ENCODE assay signal across 8 cellular contexts in genomic region chr4:126405369-126405982, GRCh38.
A peak's percentile ranks its signal among the peaks of the same experiment; 100 is the strongest.
DNase-seq lines count a peak whose midpoint lies in the region; ATAC-seq and TF ChIP-seq lines count a peak whose summit lies in the region.

No MANE protein-coding gene starts in this region.

- peak; percentile 71 for ATAC-seq in GM19035 (IDR thresholded peaks at IDR 0.05; ENCODE audit: unreplicated experiment)

- TF ChIP-seq CTCF in BE2C (IDR thresholded peaks at IDR 0.05; ENCODE audit: low read depth, low read length) (peak; percentile 83), fibroblast of pulmonary artery (IDR thresholded peaks at IDR 0.05; ENCODE audit: low read length, missing control alignments) (peak; percentile 74)

- H3K27ac ChIP-seq in caudate nucleus (ENCODE audit: low read depth, low read length), result no peak overlapping the region

- no peaks in the 10 kb centered on the region for H3K9me3 ChIP-seq in BE2C

- H3K36me3 ChIP-seq in BE2C, result no peaks in the 10 kb centered on the region

- H3K4me1 ChIP-seq in BE2C, result no peaks in the 10 kb centered on the region

- no peak for DNase-seq in BE2C
- DNase-seq in NCI-H2081 treated with DMSO at 0.1 percent for 48 hours (lab: John Stamatoyannopoulos, UW), result peak; percentile 20
- DNase-seq in fibroblast of pulmonary artery (ENCODE audit: low read depth), result peak; percentile 64
- no peak for DNase-seq in kidney glomerular epithelial cell (lab: John Stamatoyannopoulos, UW)
- DNase-seq in caudate nucleus (lab: John Stamatoyannopoulos, UW), result no peak
- DNase-seq in stimulated activated naive CD4-positive, alpha-beta T cell (lab: John Stamatoyannopoulos, UW), result no peak
- DNase-seq in COLO668 (lab: John Stamatoyannopoulos, UW; ENCODE audit: unreplicated experiment), result no peak

- no peaks in the 10 kb centered on the region for H3K27me3 ChIP-seq in BE2C

- H3K4me3 ChIP-seq in BE2C (ENCODE audit: low read depth, low read length) (no peak overlapping the region), fibroblast of pulmonary artery (replicated peaks; ENCODE audit: low read depth, low read length) (no peak overlapping the region)

Comparison
In these comparisons a context has a peak if more than half of its experiments do, and no peak if none do; other contexts are left out.
1. DNase-seq: peak in NCI-H2081 treated with DMSO at 0.1 percent for 48 hours (single experiment) and fibroblast of pulmonary artery (single experiment); none in BE2C (single experiment), kidney glomerular epithelial cell (single experiment), caudate nucleus (0 of 61), stimulated activated naive CD4-positive, alpha-beta T cell (0 of 6) and COLO668 (single experiment).